In genomic region chr13:80371840-80372509, GRCh38 we compare ENCODE assay signal across 27 cellular contexts.
"Had no signal": no experiment of that assay in that cellular context is flagged by ENCODE, and none has a peak within 500 bp of the region (broad histone marks: within the 10 kb centered on the region; RNA-seq: fewer than 3 reads in every experiment).

No MANE protein-coding gene starts in this region.

- H3K4me3 ChIP-seq: colonic mucosa, esophagus squamous epithelium, gastroesophageal sphincter, heart left ventricle, hepatocyte, left lung, lower lobe of right lung, mucosa of descending colon had no signal

- H3K9me3 ChIP-seq: colonic mucosa, esophagus squamous epithelium, gastroesophageal sphincter, heart left ventricle, left lung, lower lobe of right lung, mucosa of descending colon had no signal

- FAIRE-seq: endometrium, frontal cortex, kidney had no signal

- H3K27ac ChIP-seq: colonic mucosa, gastroesophageal sphincter, heart left ventricle, hepatocyte, left lung, lower lobe of right lung had no signal

- ATAC-seq: effector memory CD8-positive, alpha-beta T cell; esophagus mucosa; gastroesophageal sphincter; heart left ventricle; left colon; left lung; left ventricle myocardium superior; lower lobe of right lung; mucosa of descending colon had no signal

- H2AFZ ChIP-seq: hepatocyte had no signal

- H3K27me3 Mint-ChIP-seq: dendritic cell treated with granulocyte-macrophage colony-stimulating factor and Interleukin-4, amounts not matched to agents 40 ng/mL and 50 ng/mL, for 4 days; effector memory CD8-positive, alpha-beta T cell; naive B cell had no signal

- H3K36me3 ChIP-seq: colonic mucosa, esophagus squamous epithelium, gastroesophageal sphincter, heart left ventricle, left lung, lower lobe of right lung had no signal

- H3K4me1 ChIP-seq: colonic mucosa, gastroesophageal sphincter, left lung, lower lobe of right lung had no signal

- H3K27ac Mint-ChIP-seq: dendritic cell treated with granulocyte-macrophage colony-stimulating factor and Interleukin-4, amounts not matched to agents 40 ng/mL and 50 ng/mL, for 4 days; effector memory CD8-positive, alpha-beta T cell; endodermal cell; immature natural killer cell; mesothelial cell of epicardium had no signal

- H3K4me1 Mint-ChIP-seq: endodermal cell, immature natural killer cell, naive B cell had no signal

- H3K9me3 Mint-ChIP-seq: dendritic cell treated with granulocyte-macrophage colony-stimulating factor and Interleukin-4, amounts not matched to agents 40 ng/mL and 50 ng/mL, for 4 days; effector memory CD8-positive, alpha-beta T cell; endodermal cell; immature natural killer cell; naive B cell had no signal

- H3K4me2 ChIP-seq: hepatocyte had no signal

- H3K4me3 Mint-ChIP-seq: dendritic cell treated with granulocyte-macrophage colony-stimulating factor and Interleukin-4, amounts not matched to agents 40 ng/mL and 50 ng/mL, for 4 days; effector memory CD8-positive, alpha-beta T cell; endodermal cell; immature natural killer cell; mesothelial cell of epicardium; naive B cell had no signal

- H3K79me2 ChIP-seq: hepatocyte had no signal

- DNase-seq: colonic mucosa; cortex of kidney; effector CD8-positive, alpha-beta T cell; effector memory CD8-positive, alpha-beta T cell; endodermal cell; esophagus squamous epithelium; foreskin fibroblast; heart left ventricle; hypothalamus; immature natural killer cell; islet precursor cell; kidney; kidney glomerular epithelial cell; left colon; left lung; left ventricle myocardium superior; lower lobe of right lung; mesenchymal stem cell; mucosa of descending colon; naive B cell had no signal

- H3K36me3 Mint-ChIP-seq: immature natural killer cell, mesothelial cell of epicardium, naive B cell had no signal

- H3K27me3 ChIP-seq: colonic mucosa, esophagus squamous epithelium, gastroesophageal sphincter, heart left ventricle, hepatocyte, left lung had no signal
